13 cellular contexts compared by ENCODE assay signal in the genomic region with DNA sequence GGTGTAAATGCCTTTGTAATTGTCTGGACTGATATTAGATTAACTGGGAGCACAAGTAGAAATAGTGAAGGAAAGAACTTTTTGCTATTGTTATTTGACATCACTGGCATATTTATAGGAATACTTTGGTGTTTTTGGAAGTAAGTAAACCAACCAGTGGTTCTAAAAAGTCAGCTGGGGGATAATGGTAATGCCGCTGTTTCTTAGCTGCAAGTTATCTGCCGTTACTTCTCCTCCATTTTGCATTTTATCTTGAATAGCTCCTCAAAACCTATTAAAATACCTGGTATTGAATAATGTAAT. TPM values are rescaled to one million over a fixed set of nuclear protein-coding genes. Genes with fewer than 3 reads are reported as not detected.
A peak's percentile ranks its signal among the peaks of the same experiment; 100 is the strongest.
DNase-seq lines count a peak whose midpoint lies in the region; ATAC-seq and TF ChIP-seq lines count a peak whose summit lies in the region.
"Had no signal": no experiment of that assay in that cellular context is flagged by ENCODE, and none has a peak within 500 bp of the region (broad histone marks: within the 10 kb centered on the region; RNA-seq: fewer than 3 reads in every experiment).

No MANE protein-coding gene starts in this region.

- no peak for DNase-seq in CD4-positive, alpha-beta T cell
- DNase-seq in osteoblast (ENCODE audit: insufficient read length, low spot score, missing footprints) (no peak), medulla oblongata (ENCODE audit: extremely low spot score) (no peak), islet precursor cell (no peak), NCI-H510A treated with DMSO at 0.1 percent for 48 hours (lab: John Stamatoyannopoulos, UW) (no peak), D341Med (ENCODE audit: low spot score) (no peak)
- DNase-seq: activated CD8-positive, alpha-beta memory T cell treated with anti-CD3 and anti-CD28 coated beads, Interleukin-2, amount 50 U/mL, for 4 hours; DMS79 treated with DMSO at 0.1 percent for 48 hours; NCI-H2081; SIG-M5; stimulated activated CD4-positive, alpha-beta T cell treated with anti-CD3 and anti-CD28 coated beads, Interleukin-4, amount 100 ng/mL, for 24 hours had no signal

- H3K27me3 ChIP-seq in CD4-positive, alpha-beta T cell (ENCODE audit: control insufficient read depth, insufficient read depth, low read length) = no peaks in the 10 kb centered on the region
- H3K27me3 ChIP-seq in OCI-LY3 (ENCODE audit: low read depth, low read length) = no peaks in the 10 kb centered on the region
- H3K27me3 ChIP-seq in osteoblast (ENCODE audit: insufficient read depth, low read length) = no peaks in the 10 kb centered on the region

- H3K36me3 Mint-ChIP-seq in CD4-positive, alpha-beta T cell (ENCODE audit: low read depth) = peaks cover 18% of the 10 kb centered on the region
- peaks cover 23% of the 10 kb centered on the region for H3K36me3 Mint-ChIP-seq in dendritic cell treated with granulocyte-macrophage colony-stimulating factor and Interleukin-4, amounts not matched to agents 40 ng/mL and 50 ng/mL, for 4 days (ENCODE audit: low read depth)

- H3K9ac ChIP-seq in OCI-LY3 (ENCODE audit: low read length) = peak overlapping the region; percentile 80

- no peak for TF ChIP-seq CTCF in CD4-positive, alpha-beta T cell (IDR thresholded peaks at IDR 0.05)
- no peak for TF ChIP-seq CTCF in OCI-LY3 (IDR thresholded peaks at IDR 0.05; ENCODE audit: low read depth, low read length)
- TF ChIP-seq CTCF in osteoblast (IDR thresholded peaks at IDR 0.05; ENCODE audit: extremely low read depth, low read depth, low read length) = no peak

- peak overlapping the region; percentile 93 for H3K4me2 ChIP-seq in OCI-LY3 (ENCODE audit: low read length)
- H3K4me2 ChIP-seq in osteoblast (ENCODE audit: insufficient read depth, low read length) = peak overlapping the region; percentile 99

- no peaks in the 10 kb centered on the region for H3K27me3 Mint-ChIP-seq in CD4-positive, alpha-beta T cell
- no peaks in the 10 kb centered on the region for H3K27me3 Mint-ChIP-seq in dendritic cell treated with granulocyte-macrophage colony-stimulating factor and Interleukin-4, amounts not matched to agents 40 ng/mL and 50 ng/mL, for 4 days

- peak overlapping the region; percentile 92 for H3K27ac Mint-ChIP-seq in CD4-positive, alpha-beta T cell
- peak overlapping the region; percentile 73 for H3K27ac Mint-ChIP-seq in dendritic cell treated with granulocyte-macrophage colony-stimulating factor and Interleukin-4, amounts not matched to agents 40 ng/mL and 50 ng/mL, for 4 days

- peaks cover 91% of the 10 kb centered on the region for H3K4me1 Mint-ChIP-seq in CD4-positive, alpha-beta T cell (ENCODE audit: low read depth)
- peaks cover 83% of the 10 kb centered on the region for H3K4me1 Mint-ChIP-seq in dendritic cell treated with granulocyte-macrophage colony-stimulating factor and Interleukin-4, amounts not matched to agents 40 ng/mL and 50 ng/mL, for 4 days (ENCODE audit: low read depth)

- peaks cover 28% of the 10 kb centered on the region for H4K20me1 ChIP-seq in OCI-LY3 (ENCODE audit: insufficient read depth, low read length)
- peaks cover 35% of the 10 kb centered on the region for H4K20me1 ChIP-seq in osteoblast (ENCODE audit: insufficient read depth, low read length)

- H3K79me2 ChIP-seq in OCI-LY3 (ENCODE audit: low read length) (peaks cover 94% of the 10 kb centered on the region), osteoblast (ENCODE audit: insufficient read depth, low read length) (peaks cover 87% of the 10 kb centered on the region)

- peaks cover 59% of the 10 kb centered on the region for H3K4me1 ChIP-seq in OCI-LY3 (ENCODE audit: low read length)
- H3K4me1 ChIP-seq in osteoblast (ENCODE audit: insufficient read depth, low read length) = peaks cover 68% of the 10 kb centered on the region

- H3K4me3 ChIP-seq in OCI-LY3 (ENCODE audit: low read length) = peak overlapping the region; percentile 88
- H3K4me3 ChIP-seq in osteoblast (ENCODE audit: insufficient read depth, low read length) = no peak overlapping the region

- no peaks in the 10 kb centered on the region for H3K9me3 Mint-ChIP-seq in CD4-positive, alpha-beta T cell
- H3K9me3 Mint-ChIP-seq in dendritic cell treated with granulocyte-macrophage colony-stimulating factor and Interleukin-4, amounts not matched to agents 40 ng/mL and 50 ng/mL, for 4 days = no peaks in the 10 kb centered on the region

- ATAC-seq in CD4-positive, alpha-beta T cell (ENCODE audit: poor library complexity) = no peak

- peak overlapping the region; percentile 96 for H3K4me3 Mint-ChIP-seq in CD4-positive, alpha-beta T cell
- no peak overlapping the region for H3K4me3 Mint-ChIP-seq in dendritic cell treated with granulocyte-macrophage colony-stimulating factor and Interleukin-4, amounts not matched to agents 40 ng/mL and 50 ng/mL, for 4 days

- CTCF ChIA-PET in CD4-positive, alpha-beta T cell (lab: Charles Lee) = interaction anchor here (1.4 to 1.8 kb wide), 2 partner anchors 9 to 48 kb away, joined by 3 to 5 read pairs; no protein-coding TSS in a partner anchor

- H3K36me3 ChIP-seq in OCI-LY3 (replicated peaks; ENCODE audit: low read depth, low read length) (peaks cover 51% of the 10 kb centered on the region), osteoblast (ENCODE audit: insufficient read depth, low read length) (no peaks in the 10 kb centered on the region)

- intact Hi-C loops in CD4-positive, alpha-beta T cell (cut with DNase I, micrococcal nuclease) = loop anchor here (5.0 to 10.0 kb wide), 6 partner anchors 38 to 1757 kb away; a partner anchor contains a TSS
- intact Hi-C loops in dendritic cell treated with granulocyte-macrophage colony-stimulating factor and Interleukin-4, amounts not matched to agents 40 ng/mL and 50 ng/mL, for 4 days (cut with micrococcal nuclease) = loop anchor here (5.0 kb wide), 2 partner anchors 33 to 37 kb away; no protein-coding TSS in a partner anchor

- POLR2A ChIA-PET in CD4-positive, alpha-beta T cell (lab: Charles Lee) = interaction anchor here (1.2 kb wide), 2 partner anchors 10 to 56 kb away, joined by 3 read pairs; no protein-coding TSS in a partner anchor

- H2AFZ ChIP-seq in OCI-LY3 (ENCODE audit: low read depth, low read length) (no peak overlapping the region), osteoblast (ENCODE audit: low read length) (no peak overlapping the region)

- no peak overlapping the region for H3K27ac ChIP-seq in CD4-positive, alpha-beta T cell (ENCODE audit: low read depth, low read length)
- H3K27ac ChIP-seq in OCI-LY3 (ENCODE audit: low read length) (peak overlapping the region; percentile 92), osteoblast (ENCODE audit: low read depth, low read length) (peak overlapping the region; percentile 73)

- no peaks in the 10 kb centered on the region for H3K9me3 ChIP-seq in CD4-positive, alpha-beta T cell (ENCODE audit: control insufficient read depth, low read length)
- no peaks in the 10 kb centered on the region for H3K9me3 ChIP-seq in OCI-LY3 (ENCODE audit: insufficient read depth, low read length)
- no peaks in the 10 kb centered on the region for H3K9me3 ChIP-seq in osteoblast (ENCODE audit: low read depth, low read length)

RNA-seq across cellular contexts. Expression of a gene that starts 3.8 kb away (rescaled TPM):
- 10 to 100 TPM; 82.3 to 82.8 TPM for total RNA-seq in CD4-positive, alpha-beta T cell
- 27.4 and 28.6 TPM in 2 replicates for total RNA-seq in osteoblast
